Comparison of ENCODE assay signal across 34 cellular contexts in the genomic region with DNA sequence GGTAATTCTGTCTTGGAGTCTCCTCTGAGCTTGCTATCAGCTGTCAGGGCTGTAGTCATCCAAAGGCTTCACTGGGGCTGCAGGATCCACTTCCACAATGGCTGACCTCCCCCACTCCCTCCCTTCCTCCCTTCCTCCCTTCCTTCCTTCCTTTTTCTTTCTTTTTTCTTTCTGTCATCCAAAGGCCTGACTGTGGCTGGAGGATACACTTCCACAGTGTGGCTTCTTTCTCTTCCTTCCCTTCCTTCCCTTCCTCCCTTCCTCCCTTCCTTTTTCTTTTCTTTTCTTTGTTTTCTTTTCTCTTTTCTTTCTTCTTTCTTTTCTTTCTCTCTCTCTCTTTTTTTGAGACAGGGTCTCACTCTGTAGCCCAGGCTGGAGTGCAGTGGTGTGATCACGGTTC. TPM values are rescaled to one million over a fixed set of nuclear protein-coding genes. Genes with fewer than 3 reads are reported as not detected.
DNase-seq lines count a peak whose midpoint lies in the region; ATAC-seq, FAIRE-seq and TF ChIP-seq lines count a peak whose summit lies in the region.
"Had no signal": no experiment of that assay in that cellular context is flagged by ENCODE, and none has a peak within 500 bp of the region (broad histone marks: within the 10 kb centered on the region; RNA-seq: fewer than 3 reads in every experiment).

No MANE protein-coding gene starts in this region.

- no peaks in the 10 kb centered on the region for H3K9me3 ChIP-seq in SK-N-SH
- H3K9me3 ChIP-seq in K562 (replicated peaks; ENCODE audit: control insufficient read depth, insufficient read depth, low read depth, low read length) = no peaks in the 10 kb centered on the region
- no peaks in the 10 kb centered on the region for H3K9me3 ChIP-seq in parathyroid adenoma (ENCODE audit: control insufficient read depth, low read length)
- no peaks in the 10 kb centered on the region for H3K9me3 ChIP-seq in HepG2 (ENCODE audit: low read length)
- H3K9me3 ChIP-seq: heart right ventricle, Peyer's patch, psoas muscle had no signal

- H2AFZ ChIP-seq in SK-N-SH (ENCODE audit: low read depth) = peak overlapping the region; percentile 74; the same call in 1 of the 2 replicates
- peak overlapping the region; percentile 45; the same call in 1 of the 2 replicates for H2AFZ ChIP-seq in K562 (ENCODE audit: low read depth, low read length)
- H2AFZ ChIP-seq in parathyroid adenoma = peak overlapping the region; percentile 45
- H2AFZ ChIP-seq in HepG2 (ENCODE audit: low read length) = no peak overlapping the region

- CTCF ChIA-PET in SK-N-SH (lab: Yijun Ruan, JAX) (no interaction called here), K562 (lab: Yijun Ruan, JAX; ENCODE audit: low intra/inter-chr PET ratio) (no interaction called here), HepG2 (lab: Yijun Ruan, JAX; ENCODE audit: low intra/inter-chr PET ratio, low total read pairs) (no interaction called here)

- TF ChIP-seq EP300 in SK-N-SH (IDR thresholded peaks at IDR 0.05; ENCODE audit: borderline replicate concordance in 1 of 2, low read depth in 1 of 2, low read length in 1 of 2) = no peak
- TF ChIP-seq EP300 in K562 (IDR thresholded peaks at IDR 0.05; ENCODE audit: low read length) = no peak
- no peak for TF ChIP-seq EP300 in HepG2 (IDR thresholded peaks at IDR 0.05; ENCODE audit: low read depth in 2 of 2, low read length in 2 of 2)
- no peak for TF ChIP-seq EP300 in HepG2 (CRISPR knock-in tag; IDR thresholded peaks at IDR 0.05; ENCODE audit: borderline replicate concordance)

- H3K36me3 ChIP-seq in SK-N-SH (replicated peaks in 1 of 2; ENCODE audit: control insufficient read depth in 1 of 2, insufficient read depth in 2 of 2, low read length in 1 of 2) (no peaks in the 10 kb centered on the region), K562 (ENCODE audit: control insufficient read depth, insufficient read depth, low read length) (no peaks in the 10 kb centered on the region), parathyroid adenoma (ENCODE audit: control insufficient read depth, insufficient read depth, low read length) (no peaks in the 10 kb centered on the region), HepG2 (replicated peaks in 1 of 2; ENCODE audit: control insufficient read depth in 1 of 2, insufficient read depth in 2 of 2, low read length in 2 of 2) (no peaks in the 10 kb centered on the region)
- H3K36me3 ChIP-seq: heart right ventricle, Peyer's patch had no signal

- H3K4me3 ChIP-seq in SK-N-SH (ENCODE audit: low read depth in 2 of 2, low read length in 1 of 2) (no peak overlapping the region), K562 (no peak overlapping the region), parathyroid adenoma (ENCODE audit: low read depth, low read length) (no peak overlapping the region), HepG2 (replicated peaks in 1 of 3; ENCODE audit: insufficient read depth in 1 of 3, low read depth in 2 of 3, low read length in 3 of 3) (no peak overlapping the region)
- H3K4me3 ChIP-seq: heart right ventricle, Peyer's patch, psoas muscle had no signal

- TF ChIP-seq CTCF in SK-N-SH (IDR thresholded peaks at IDR 0.05) = no peak
- TF ChIP-seq CTCF in K562 (IDR thresholded peaks at IDR 0.05 in 2 of 3, conservative IDR thresholded peaks at IDR 0.05 in 1 of 3; ENCODE audit: insufficient read depth in 2 of 3, low read depth in 1 of 3, low read length in 3 of 3) = no peak
- no peak for TF ChIP-seq CTCF in parathyroid adenoma (IDR thresholded peaks at IDR 0.05)
- TF ChIP-seq CTCF in HepG2 (CRISPR knock-in tag; IDR thresholded peaks at IDR 0.05) = no peak

- DNase-seq in SK-N-SH (no peak), KBM-7 (peak; percentile 29), K562 (ENCODE audit: extremely low read depth in 1 of 4, low spot score in 3 of 4) (no peak), HepG2 (ENCODE audit: low spot score) (no peak), Kasumi-1 (lab: John Stamatoyannopoulos, UW) (no peak)
- DNase-seq in activated CD4-positive, alpha-beta T cell treated with anti-CD3 and anti-CD28 coated beads for 48 hours = no peak
- DNase-seq: 8988T; activated CD8-positive, alpha-beta memory T cell treated with anti-CD3 and anti-CD28 coated beads, Interleukin-2, amount 10 ng/mL, durations not matched to agents 7 days and 5 days; activated naive CD4-positive, alpha-beta T cell treated with anti-CD3 and anti-CD28 coated beads for 36 hours; DND-41; GOT3; heart right ventricle; KG1; kidney; midbrain; naive thymus-derived CD4-positive, alpha-beta T cell; NCI-H1436 treated with DMSO at 0.1 percent for 48 hours; NCI-H2081 treated with DMSO at 0.1 percent for 48 hours; NCI-H226; NCI-H69; occipital lobe; psoas muscle; SHP77; stimulated activated CD4-positive, alpha-beta T cell treated with anti-CD3 and anti-CD28 coated beads, Interleukin-4, amount 100 ng/mL, for 1 hour; substantia nigra; SW 1271; T1000; trophoblast cell had no signal

- H3K27ac ChIP-seq in SK-N-SH (ENCODE audit: low read depth in 2 of 2, low read length in 1 of 2) (no peak overlapping the region), K562 (ENCODE audit: extremely low read depth, low read depth, low read length) (no peak overlapping the region), parathyroid adenoma (no peak overlapping the region), HepG2 (ENCODE audit: extremely low read length, insufficient read depth, low read length) (no peak overlapping the region)
- H3K27ac ChIP-seq: heart right ventricle, Peyer's patch, psoas muscle had no signal

- H3F3A ChIP-seq in SK-N-SH (replicated peaks; ENCODE audit: insufficient read depth) = peaks cover 7% of the 10 kb centered on the region

- in situ Hi-C loops in KBM-7 (cut with MboI; ENCODE audit: low pct_unique_long_range_greater_than_20kb, low sequenced_read_pairs) = no loop called here
- in situ Hi-C loops in K562 (cut with MboI) = no loop called here
- in situ Hi-C loops in HepG2 (cut with HindIII; ENCODE audit: extremely low pct_ligation_motif_present, low pct_unique_long_range_greater_than_20kb) = no loop called here

- no peak for ATAC-seq in SK-N-SH treated with all-trans-retinoic acid at 6 μM for 48 hours
- ATAC-seq in K562 = peak; percentile 60
- ATAC-seq in HepG2 = no peak
- ATAC-seq: activated CD8-positive, alpha-beta memory T cell treated with anti-CD3 and anti-CD28 coated beads, Interleukin-2, amount 10 ng/mL, durations not matched to agents 7 days and 5 days; heart right ventricle; naive thymus-derived CD4-positive, alpha-beta T cell; psoas muscle; WTC11 had no signal

- BruUV-seq in K562 (replicated peaks; lab: Mats Ljungman, UMichigan) (no TSS peak), HepG2 (replicated peaks; lab: Mats Ljungman, UMichigan) (no TSS peak)

- no peaks in the 10 kb centered on the region; a peak in 1 of 4 replicates for H3K4me1 ChIP-seq in SK-N-SH (ENCODE audit: control insufficient read depth in 1 of 2, insufficient read depth in 2 of 2, low read depth in 1 of 2, low read length in 1 of 2)
- no peaks in the 10 kb centered on the region for H3K4me1 ChIP-seq in K562 (replicated peaks in 1 of 2; ENCODE audit: control insufficient read depth in 2 of 2, insufficient read depth in 2 of 2, low read length in 2 of 2)
- H3K4me1 ChIP-seq in parathyroid adenoma = no peaks in the 10 kb centered on the region
- H3K4me1 ChIP-seq in HepG2 (ENCODE audit: insufficient read depth, low read length) = no peaks in the 10 kb centered on the region
- H3K4me1 ChIP-seq: Peyer's patch, psoas muscle had no signal

- intact Hi-C loops in K562 (cut with micrococcal nuclease) = no loop called here
- intact Hi-C loops in HepG2 (cut with micrococcal nuclease; ENCODE audit: unreplicated experiment) = no loop called here

- WGBS in SK-N-SH (ENCODE audit: low lambda C conversion rate) = 92% methylated on average over 1 of the region's 1 CpG
- no CpG with 5 or more reads among the region's 1 CpG for WGBS in K562 (ENCODE audit: insufficient coverage, low coverage, missing lambda C conversion rate)
- WGBS in HepG2 (ENCODE audit: low lambda C conversion rate) = 74% methylated on average over 1 of the region's 1 CpG

- H3K9me2 ChIP-seq in SK-N-SH = no peaks in the 10 kb centered on the region

- no peaks in the 10 kb centered on the region for H3K79me2 ChIP-seq in SK-N-SH (ENCODE audit: insufficient read depth)
- no peaks in the 10 kb centered on the region for H3K79me2 ChIP-seq in K562 (ENCODE audit: control insufficient read depth, insufficient read depth, low read length)
- no peaks in the 10 kb centered on the region for H3K79me2 ChIP-seq in parathyroid adenoma
- H3K79me2 ChIP-seq in HepG2 (ENCODE audit: insufficient read depth, low read length) = no peaks in the 10 kb centered on the region

- H3K27me3 ChIP-seq in SK-N-SH (ENCODE audit: insufficient read depth) (no peaks in the 10 kb centered on the region), K562 (ENCODE audit: control insufficient read depth in 2 of 2, insufficient read depth in 2 of 2, low read length in 2 of 2) (no peaks in the 10 kb centered on the region), parathyroid adenoma (ENCODE audit: control insufficient read depth, insufficient read depth, low read length) (no peaks in the 10 kb centered on the region), HepG2 (ENCODE audit: control insufficient read depth in 1 of 2, insufficient read depth in 2 of 2, low read length in 2 of 2) (no peaks in the 10 kb centered on the region)
- H3K27me3 ChIP-seq: heart right ventricle, Peyer's patch had no signal

- no peak overlapping the region for H3K9ac ChIP-seq in SK-N-SH
- H3K9ac ChIP-seq in K562 (ENCODE audit: insufficient read depth in 1 of 2, low read depth in 2 of 2, low read length in 2 of 2) = no peak overlapping the region
- no peak overlapping the region for H3K9ac ChIP-seq in parathyroid adenoma
- H3K9ac ChIP-seq in HepG2 (ENCODE audit: insufficient read depth, low read depth, low read length) = no peak overlapping the region

- FAIRE-seq in K562 (lab: Jason Lieb, UNC) (no peak), HepG2 (lab: Jason Lieb, UNC) (no peak)
- FAIRE-seq: endothelial cell of umbilical vein, frontal cortex, kidney had no signal

- H3K9me1 ChIP-seq in K562 (ENCODE audit: control insufficient read depth, insufficient read depth, low read length) = no peaks in the 10 kb centered on the region

- H3K4me2 ChIP-seq in SK-N-SH (no peak overlapping the region), K562 (ENCODE audit: insufficient read depth, low read length) (no peak overlapping the region), parathyroid adenoma (ENCODE audit: low read length) (no peak overlapping the region), HepG2 (ENCODE audit: low read depth, low read length) (no peak overlapping the region)

- no peak for TF ChIP-seq RAD21 in SK-N-SH (IDR thresholded peaks at IDR 0.05; ENCODE audit: low read length)
- TF ChIP-seq RAD21 in K562 (CRISPR knock-in tag; conservative IDR thresholded peaks at IDR 0.05 in 1 of 2, IDR thresholded peaks at IDR 0.05 in 1 of 2) = no peak
- no peak for TF ChIP-seq RAD21 in HepG2 (CRISPR knock-in tag; IDR thresholded peaks at IDR 0.05)

- POLR2A ChIA-PET in SK-N-SH (lab: Yijun Ruan, JAX) (no interaction called here), K562 (lab: Yijun Ruan, JAX) (interaction anchor here (0.6 to 1.3 kb wide), 2 partner anchors 17 to 1226 kb away, joined by 3 read pairs; no protein-coding TSS in a partner anchor), HepG2 (lab: Yijun Ruan, JAX) (no interaction called here)

- TF ChIP-seq POLR2A in K562 (conservative IDR thresholded peaks at IDR 0.05) (no peak), HepG2 (IDR thresholded peaks at IDR 0.05; ENCODE audit: insufficient read depth in 1 of 2, low read depth in 2 of 2, low read length in 2 of 2) (no peak)

- H4K20me1 ChIP-seq in SK-N-SH (ENCODE audit: insufficient read depth) (no peaks in the 10 kb centered on the region), K562 (replicated peaks; ENCODE audit: control insufficient read depth, insufficient read depth, low read length) (no peaks in the 10 kb centered on the region), HepG2 (ENCODE audit: insufficient read depth, low read length) (no peaks in the 10 kb centered on the region)

RNA-seq across cellular contexts. Expression of a gene that starts 30.6 kb away (rescaled TPM):
- polyA plus RNA-seq in SK-N-SH (2012; rRNA removed) (32.2 and 45.2 TPM in 2 replicates), K562 (2011; rRNA removed) (14.2 and 16.3 TPM in 2 replicates), K562 (2014; fragmentation: Illumina TruSeq; extraction: Trizol) (25.7 and 28.8 TPM in 2 replicates), K562 (2014; fragmentation: Nextera tagmentation; extraction: Ambion mirVana) (10 to 100 TPM; 15.3 to 32.5 TPM), K562 (2014; rRNA removed) (23.6 and 27.1 TPM in 2 replicates), HepG2 (2011; rRNA removed) (12.7 and 13.6 TPM in 2 replicates)
- polyA plus RNA-seq in SK-N-SH (2012; cell fraction: cytosol; rRNA removed) = 39.8 and 44.0 TPM in 2 replicates
- 21.8 and 24.4 TPM in 2 replicates for polyA plus RNA-seq in SK-N-SH (2012; cell fraction: nucleus; rRNA removed)
- total RNA-seq in K562 (2011; cell fraction: chromatin; rRNA removed; ENCODE audit: low replicate concordance) = 12.1 and 12.2 TPM in 2 replicates
- 9.1 and 10.3 TPM in 2 replicates for total RNA-seq in K562 (2011; cell fraction: nucleolus; rRNA removed)
- total RNA-seq in K562 (2011; cell fraction: nucleoplasm; rRNA removed) = 11.2 and 16.2 TPM in 2 replicates
- total RNA-seq in K562 (2014; rRNA removed) (24.9 and 29.9 TPM in 2 replicates), K562 (2014; rRNA removed; fragmentation: Illumina TruSeq; extraction: Trizol) (18.5 and 19.2 TPM in 2 replicates), K562 (2015; rRNA removed; fragmentation: Illumina TruSeq; extraction: Trizol) (22.8 and 23.3 TPM in 2 replicates), K562 (2021) (33.6 and 35.2 TPM in 2 replicates), HepG2 (2016; rRNA removed; fragmentation: Illumina TruSeq; extraction: Trizol) (31.9 and 36.1 TPM in 2 replicates)
- polyA plus RNA-seq in K562 (2011; cell fraction: cytosol; rRNA removed) = 9.6 and 14.5 TPM in 2 replicates
- 11.4 and 14.0 TPM in 2 replicates for polyA plus RNA-seq in K562 (2011; cell fraction: nucleus; rRNA removed)
- 28.6 and 33.5 TPM in 2 replicates for polyA plus RNA-seq in K562 (2012)
- polyA minus RNA-seq in K562 (2011; rRNA and poly(A)+ RNA removed) = 17.7 and 17.9 TPM in 2 replicates
- 11.6 and 12.2 TPM in 2 replicates for polyA minus RNA-seq in K562 (2011; cell fraction: cytosol; rRNA and poly(A)+ RNA removed)
- 9.0 and 14.4 TPM in 2 replicates for polyA minus RNA-seq in K562 (2011; cell fraction: nucleus; rRNA and poly(A)+ RNA removed)
- 9.3 and 12.2 TPM in 2 replicates for total RNA-seq in HepG2 (2016; cell fraction: cytosol; rRNA removed; fragmentation: Illumina TruSeq; extraction: Trizol; ENCODE audit: low read depth)
- total RNA-seq in HepG2 (2016; cell fraction: insoluble cytoplasmic fraction; rRNA removed; fragmentation: Illumina TruSeq; extraction: Trizol) = 35.0 TPM in 2 replicates
- 33.5 and 36.6 TPM in 2 replicates for total RNA-seq in HepG2 (2016; cell fraction: membrane; rRNA removed; fragmentation: Illumina TruSeq; extraction: Trizol)
- 18.8 and 19.2 TPM in 2 replicates for total RNA-seq in HepG2 (2016; cell fraction: nucleus; rRNA removed; fragmentation: Illumina TruSeq; extraction: Trizol)
- 10.4 and 11.2 TPM in 2 replicates for polyA plus RNA-seq in HepG2 (2011; cell fraction: cytosol; rRNA removed)
- 8.5 TPM in 2 replicates for polyA plus RNA-seq in HepG2 (2011; cell fraction: nucleus; rRNA removed)
- polyA plus RNA-seq in HepG2 (2012) = 22.3 and 22.4 TPM in 2 replicates
- 7.1 and 10.0 TPM in 2 replicates for polyA plus RNA-seq in HepG2 (2016; cell fraction: cytosol; fragmentation: Illumina TruSeq; extraction: Trizol; ENCODE audit: low read depth)
- 45.6 and 46.6 TPM in 2 replicates for polyA plus RNA-seq in HepG2 (2016; cell fraction: insoluble cytoplasmic fraction; fragmentation: Illumina TruSeq; extraction: Trizol; ENCODE audit: low read depth)
- 20.3 and 27.1 TPM in 2 replicates for polyA plus RNA-seq in HepG2 (2016; cell fraction: membrane; fragmentation: Illumina TruSeq; extraction: Trizol; ENCODE audit: low read depth)
- polyA plus RNA-seq in HepG2 (2016; cell fraction: nucleus; fragmentation: Illumina TruSeq; extraction: Trizol; ENCODE audit: insufficient read depth, low read depth) = 31.2 and 33.5 TPM in 2 replicates
- 13.8 and 26.7 TPM in 2 replicates for polyA minus RNA-seq in HepG2 (2011; rRNA and poly(A)+ RNA removed; ENCODE audit: low replicate concordance)
- 9.2 and 10.8 TPM in 2 replicates for polyA minus RNA-seq in HepG2 (2011; cell fraction: cytosol; rRNA and poly(A)+ RNA removed)
- polyA minus RNA-seq in HepG2 (2011; cell fraction: nucleus; rRNA and poly(A)+ RNA removed) = 10.3 and 10.9 TPM in 2 replicates
